ENCODE assay signal across 40 cellular contexts in the genomic region with DNA sequence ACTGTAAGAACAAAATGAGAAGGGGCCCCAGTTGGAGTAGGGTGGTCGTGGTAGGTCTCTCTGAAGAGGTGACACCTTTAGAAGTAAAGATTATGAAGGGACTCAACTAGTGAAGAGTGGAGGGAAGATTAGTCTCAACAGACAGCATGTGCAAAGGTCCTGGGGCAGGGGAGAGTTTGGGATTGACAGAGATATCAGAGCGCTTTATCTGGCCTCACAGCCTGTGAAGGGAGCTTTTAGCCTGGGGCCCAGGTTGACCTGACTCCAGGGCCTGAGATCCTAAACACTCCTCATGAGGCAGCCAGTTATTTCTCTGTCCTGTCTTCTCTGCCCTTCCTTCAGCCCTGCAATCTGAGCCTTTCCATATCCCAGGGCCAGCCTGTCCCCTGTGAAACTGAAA. TPM values are rescaled to one million over a fixed set of nuclear protein-coding genes. Genes with fewer than 3 reads are reported as not detected.
"Had no signal": no experiment of that assay in that cellular context is flagged by ENCODE, and none has a peak within 500 bp of the region (broad histone marks: within the 10 kb centered on the region; RNA-seq: fewer than 3 reads in every experiment).

No MANE protein-coding gene starts in this region.

- H3K9me3 ChIP-seq: ascending aorta, body of pancreas, breast epithelium had no signal

- DNase-seq: activated effector memory CD4-positive, alpha-beta T cell treated with anti-CD3 and anti-CD28 coated beads, Interleukin-2, amount 50 U/mL, for 16 hours; activated effector memory CD4-positive, alpha-beta T cell treated with Interleukin-2 at 50 U/mL for 16 hours; activated gamma-delta T cell; activated gamma-delta T cell treated with Interleukin-2 at 50 U/mL for 16 hours; activated naive CD4-positive, alpha-beta T cell; activated naive CD4-positive, alpha-beta T cell treated with anti-CD3 and anti-CD28 coated beads for 36 hours; activated naive CD4-positive, alpha-beta T cell treated with anti-CD3 and anti-CD28 coated beads, Interleukin-2, amount 10 ng/mL, durations not matched to agents 7 days and 5 days; activated naive CD4-positive, alpha-beta T cell treated with anti-CD3 and anti-CD28 coated beads, Interleukin-2, amount 50 U/mL, for 16 hours; activated naive CD4-positive, alpha-beta T cell treated with Interleukin-2 at 50 U/mL for 16 hours; activated naive CD8-positive, alpha-beta T cell treated with anti-CD3 and anti-CD28 coated beads for 36 hours; activated naive CD8-positive, alpha-beta T cell treated with anti-CD3 and anti-CD28 coated beads, Interleukin-2, amount 10 ng/mL, durations not matched to agents 7 days and 5 days; activated naive CD8-positive, alpha-beta T cell treated with anti-CD3 and anti-CD28 coated beads, Interleukin-2, amount 50 U/mL, for 24 hours; activated T-cell treated with anti-CD3 and anti-CD28 coated beads, Interleukin-2, amount 50 U/mL, for 1 hour; activated T-cell treated with anti-CD3 and anti-CD28 coated beads, Interleukin-2, amount 50 U/mL, for 24 hours; activated T-cell treated with anti-CD3 and anti-CD28 coated beads, Interleukin-2, amount 50 U/mL, for 4 hours; activated T-cell treated with anti-CD3 and anti-CD28 coated beads, Interleukin-2, amount 50 U/mL, for 48 hours; activated T-cell treated with anti-CD3 and anti-CD28 coated beads, Interleukin-2, amount 50 U/mL, for 72 hours; adrenal gland; amniotic stem cell; amygdala; anterior cingulate cortex; aorta; body of pancreas; brain microvascular endothelial cell; caudate nucleus; central memory CD4-positive, alpha-beta T cell; cerebellar nuclear complex had no signal

- H3K4me1 ChIP-seq: adrenal gland, ascending aorta, body of pancreas, breast epithelium had no signal

- ATAC-seq: activated naive CD4-positive, alpha-beta T cell treated with anti-CD3 and anti-CD28 coated beads, Interleukin-2, amount 50 U/mL, for 72 hours; activated naive CD8-positive, alpha-beta T cell treated with anti-CD3 and anti-CD28 coated beads, Interleukin-2, amount 50 U/mL, for 24 hours; activated T-cell treated with anti-CD3 and anti-CD28 coated beads, Interleukin-2, amount 50 U/mL, for 4 hours; activated T-cell treated with anti-CD3 and anti-CD28 coated beads, Interleukin-2, amount 50 U/mL, for 72 hours; activated T-helper 17 cell treated with anti-CD3 and anti-CD28 coated beads, Interleukin-2, amount 50 U/mL, for 72 hours; body of pancreas had no signal

- H3K27ac ChIP-seq: adrenal gland, ascending aorta, body of pancreas, brain microvascular endothelial cell, breast epithelium, cardiac muscle cell had no signal

- H3K27me3 ChIP-seq: adrenal gland, ascending aorta, body of pancreas, brain microvascular endothelial cell, breast epithelium, cardiac muscle cell had no signal

- FAIRE-seq: astrocyte, bronchial epithelial cell had no signal

- H3K4me3 ChIP-seq: adrenal gland, ascending aorta, body of pancreas, breast epithelium, cardiac muscle cell had no signal

- H3K36me3 ChIP-seq: adrenal gland, ascending aorta, brain microvascular endothelial cell, breast epithelium, cardiac muscle cell had no signal

RNA-seq across cellular contexts. Expression of gene FGF3, which starts 16.2 kb away (rescaled TPM):
- total RNA-seq: activated naive CD4-positive, alpha-beta T cell treated with anti-CD3 and anti-CD28 coated beads for 36 hours; activated naive CD4-positive, alpha-beta T cell treated with anti-CD3 and anti-CD28 coated beads, Interleukin-2, amount 50 U/mL, for 72 hours; activated naive CD8-positive, alpha-beta T cell treated with anti-CD3 and anti-CD28 coated beads for 36 hours; activated naive CD8-positive, alpha-beta T cell treated with anti-CD3 and anti-CD28 coated beads, Interleukin-2, amount 10 ng/mL, durations not matched to agents 7 days and 5 days; activated T-cell treated with anti-CD3 and anti-CD28 coated beads, Interleukin-2, amount 50 U/mL, for 4 hours; activated T-cell treated with anti-CD3 and anti-CD28 coated beads, Interleukin-2, amount 50 U/mL, for 72 hours; activated T-helper 1 cell treated with anti-CD3 and anti-CD28 coated beads, Interleukin-12 subunit alpha, Interleukin-12 subunit beta, Interleukin-2, Interleukin-4 antibody, amounts not matched to agents 30 ng/mL and 10 ng/mL and 1 ng/mL, durations not matched to agents 14 hours and 24 hours and 36 hours; activated T-helper 17 cell treated with anti-CD3 and anti-CD28 coated beads, Interleukin-2, amount 50 U/mL, for 72 hours; activated T-helper 2 cell treated with anti-CD3 and anti-CD28 coated beads, Interferon-gamma antibody, Interleukin-2, Interleukin-4, amounts not matched to agents 10 μg/mL and 5 μg/mL and 100 μg/mL, durations not matched to agents 14 hours and 24 hours and 36 hours; adrenal gland; aorta; ascending aorta; astrocyte; body of pancreas; breast epithelium; bronchial epithelial cell; cardiac septum; chondrocyte had no signal
- polyA plus RNA-seq: adipose tissue, adrenal gland, aorta, cardiac muscle cell had no signal

RNA-seq across cellular contexts. Expression of gene FGF4, which starts 27.9 kb away (rescaled TPM):
- total RNA-seq: activated naive CD4-positive, alpha-beta T cell treated with anti-CD3 and anti-CD28 coated beads for 36 hours; activated naive CD4-positive, alpha-beta T cell treated with anti-CD3 and anti-CD28 coated beads, Interleukin-2, amount 50 U/mL, for 72 hours; activated naive CD8-positive, alpha-beta T cell treated with anti-CD3 and anti-CD28 coated beads for 36 hours; activated naive CD8-positive, alpha-beta T cell treated with anti-CD3 and anti-CD28 coated beads, Interleukin-2, amount 10 ng/mL, durations not matched to agents 7 days and 5 days; activated T-cell treated with anti-CD3 and anti-CD28 coated beads, Interleukin-2, amount 50 U/mL, for 4 hours; activated T-cell treated with anti-CD3 and anti-CD28 coated beads, Interleukin-2, amount 50 U/mL, for 72 hours; activated T-helper 1 cell treated with anti-CD3 and anti-CD28 coated beads, Interleukin-12 subunit alpha, Interleukin-12 subunit beta, Interleukin-2, Interleukin-4 antibody, amounts not matched to agents 30 ng/mL and 10 ng/mL and 1 ng/mL, durations not matched to agents 14 hours and 24 hours and 36 hours; activated T-helper 17 cell treated with anti-CD3 and anti-CD28 coated beads, Interleukin-2, amount 50 U/mL, for 72 hours; activated T-helper 2 cell treated with anti-CD3 and anti-CD28 coated beads, Interferon-gamma antibody, Interleukin-2, Interleukin-4, amounts not matched to agents 10 μg/mL and 5 μg/mL and 100 μg/mL, durations not matched to agents 14 hours and 24 hours and 36 hours; adrenal gland; aorta; ascending aorta; astrocyte; body of pancreas; breast epithelium; bronchial epithelial cell; cardiac muscle cell; cardiac septum; cerebellum; chondrocyte had no signal
- polyA plus RNA-seq: adipose tissue, adrenal gland, cardiac muscle cell had no signal
